ENCODE assay signal across 19 cellular contexts in genomic region chr4:92012899-92013867, GRCh38.
A peak's percentile ranks its signal among the peaks of the same experiment; 100 is the strongest.
DNase-seq lines count a peak whose midpoint lies in the region; ATAC-seq and TF ChIP-seq lines count a peak whose summit lies in the region.
"Had no signal": no experiment of that assay in that cellular context is flagged by ENCODE, and none has a peak within 500 bp of the region (broad histone marks: within the 10 kb centered on the region; RNA-seq: fewer than 3 reads in every experiment).

No MANE protein-coding gene starts in this region.

- no peak overlapping the region for H3K9ac ChIP-seq in mucosa of rectum (ENCODE audit: low read depth in 1 of 2, low read length in 2 of 2)

- no peak overlapping the region for H3K4me2 ChIP-seq in OCI-LY7 (ENCODE audit: low read length)

- H2AFZ ChIP-seq in OCI-LY7 (ENCODE audit: low read length) = no peak overlapping the region

- H3K9me3 Mint-ChIP-seq in HFFc6 = peaks cover 10% of the 10 kb centered on the region; the same call in 1 of the 2 replicates

- H4K20me1 ChIP-seq in OCI-LY7 (ENCODE audit: insufficient read depth, low read length) = no peaks in the 10 kb centered on the region

- TF ChIP-seq CTCF in GM10248 (IDR thresholded peaks at IDR 0.05; ENCODE audit: control extremely low read depth, extremely low read depth, low read depth, missing control alignments) (peak; percentile 4), OCI-LY7 (conservative IDR thresholded peaks at IDR 0.05; ENCODE audit: low read length) (0 out of 2 replicates have a peak, but pooled peaks have one; percentile 21), epithelial cell of proximal tubule (conservative IDR thresholded peaks at IDR 0.05; ENCODE audit: low read depth, low read length) (peak; percentile 26), HFFc6 (IDR thresholded peaks at IDR 0.05) (no peak)

- no peaks in the 10 kb centered on the region for H3K9me2 ChIP-seq in OCI-LY7 (ENCODE audit: insufficient read depth, low read length)

- no TSS peak for BruUV-seq in OCI-LY7 (replicated peaks; lab: Mats Ljungman, UMichigan)

- no peaks in the 10 kb centered on the region for H3K4me1 Mint-ChIP-seq in HFFc6 (ENCODE audit: low read depth)
- H3K4me1 Mint-ChIP-seq: activated naive CD8-positive, alpha-beta T cell treated with anti-CD3 and anti-CD28 coated beads for 36 hours had no signal

- no peak for ATAC-seq in HG02571 (IDR thresholded peaks at IDR 0.05; ENCODE audit: unreplicated experiment)
- ATAC-seq: heart left ventricle had no signal

- POLR2A ChIA-PET in GM10248 (lab: Yijun Ruan, JAX) = no interaction called here
- POLR2A ChIA-PET in OCI-LY7 (lab: Charles Lee) = no interaction called here

- DNase-seq in GM10248 (ENCODE audit: extremely low spot score) (no peak), OCI-LY7 (ENCODE audit: low spot score) (no peak), epithelial cell of proximal tubule (ENCODE audit: low read depth) (no peak), DMS53 (lab: John Stamatoyannopoulos, UW) (no peak), HFFc6 (no peak), T-helper 9 cell (no peak)
- DNase-seq: activated CD4-positive, alpha-beta T cell treated with anti-CD3 and anti-CD28 coated beads for 4 hours; activated naive CD8-positive, alpha-beta T cell treated with anti-CD3 and anti-CD28 coated beads for 36 hours; central memory CD4-positive, alpha-beta T cell; heart left ventricle; NCI-H1105; NCI-H2171 treated with DMSO at 0.1 percent for 48 hours; SIG-M5; sigmoid colon; stimulated activated CD4-positive, alpha-beta T cell treated with anti-CD3 and anti-CD28 coated beads, Interleukin-4, amount 100 ng/mL, for 1 hour had no signal

- H3K36me3 Mint-ChIP-seq in HFFc6 (ENCODE audit: low read depth) = no peaks in the 10 kb centered on the region
- H3K36me3 Mint-ChIP-seq: activated naive CD8-positive, alpha-beta T cell treated with anti-CD3 and anti-CD28 coated beads for 36 hours had no signal

- H3K27me3 ChIP-seq in mucosa of rectum (ENCODE audit: control insufficient read depth in 2 of 2, insufficient read depth in 2 of 2, low read length in 2 of 2) = no peaks in the 10 kb centered on the region
- H3K27me3 ChIP-seq: heart left ventricle, sigmoid colon had no signal

- H3K27me3 Mint-ChIP-seq in HFFc6 (ENCODE audit: insufficient read depth) = no peaks in the 10 kb centered on the region
- H3K27me3 Mint-ChIP-seq: activated naive CD8-positive, alpha-beta T cell treated with anti-CD3 and anti-CD28 coated beads for 36 hours had no signal

- no peaks in the 10 kb centered on the region for H3K4me1 ChIP-seq in OCI-LY7 (ENCODE audit: insufficient read depth, low read length, poor library complexity, severe bottlenecking)
- peaks cover 2 to 12% of the 10 kb centered on the region in 2 donors for H3K4me1 ChIP-seq in mucosa of rectum (ENCODE audit: control insufficient read depth in 2 of 2, insufficient read depth in 2 of 2, low read length in 2 of 2)
- H3K4me1 ChIP-seq: sigmoid colon had no signal

- H3K4me3 ChIP-seq in OCI-LY7 (ENCODE audit: low read depth, low read length, poor library complexity, severe bottlenecking) (no peak overlapping the region), epithelial cell of proximal tubule (ENCODE audit: low read depth, low read length) (no peak overlapping the region), mucosa of rectum (ENCODE audit: low read length in 2 of 2) (peak overlapping the region; percentile 22 to 37)
- H3K4me3 ChIP-seq: heart left ventricle, sigmoid colon, thoracic aorta had no signal

- H3K36me3 ChIP-seq in OCI-LY7 (ENCODE audit: insufficient read depth, low read length) = no peaks in the 10 kb centered on the region
- no peaks in the 10 kb centered on the region for H3K36me3 ChIP-seq in mucosa of rectum (ENCODE audit: control insufficient read depth in 2 of 2, insufficient read depth in 2 of 2, low read length in 2 of 2)
- H3K36me3 ChIP-seq: heart left ventricle, sigmoid colon, thoracic aorta had no signal

- no peak overlapping the region for H3K27ac ChIP-seq in OCI-LY7 (ENCODE audit: low read depth, low read length, poor library complexity, severe bottlenecking)
- H3K27ac ChIP-seq in mucosa of rectum (ENCODE audit: low read depth in 2 of 2, low read length in 2 of 2) = peak overlapping the region in 1 of 2 donors; percentile 17
- H3K27ac ChIP-seq: epithelial cell of prostate, heart left ventricle, sigmoid colon, thoracic aorta had no signal

- H3K79me2 ChIP-seq in OCI-LY7 (ENCODE audit: insufficient read depth, low read depth, low read length) = no peaks in the 10 kb centered on the region

- no peak overlapping the region for H3K4me3 Mint-ChIP-seq in HFFc6
- H3K4me3 Mint-ChIP-seq: activated naive CD8-positive, alpha-beta T cell treated with anti-CD3 and anti-CD28 coated beads for 36 hours had no signal

- CTCF ChIA-PET in GM10248 (lab: Yijun Ruan, JAX) (interaction anchor here (1.4 kb wide), 1 partner anchor 22 kb away, joined by 3 read pairs; no protein-coding TSS in a partner anchor), OCI-LY7 (lab: Charles Lee; ENCODE audit: unreplicated experiment) (no interaction called here)

- H3K27ac Mint-ChIP-seq in HFFc6 = no peak overlapping the region
- H3K27ac Mint-ChIP-seq: activated naive CD8-positive, alpha-beta T cell treated with anti-CD3 and anti-CD28 coated beads for 36 hours had no signal

- H3K9me3 ChIP-seq in OCI-LY7 (ENCODE audit: low read length) (no peaks in the 10 kb centered on the region), mucosa of rectum (ENCODE audit: control insufficient read depth in 2 of 2, low read length in 2 of 2) (no peaks in the 10 kb centered on the region)
- H3K9me3 ChIP-seq: heart left ventricle, sigmoid colon, thoracic aorta had no signal

- intact Hi-C loops in OCI-LY7 (cut with micrococcal nuclease; ENCODE audit: unreplicated experiment) = no loop called here

Comparison
In these comparisons a context has a peak if more than half of its experiments do, and no peak if none do; other contexts are left out.
1. H3K4me3 ChIP-seq: peak in mucosa of rectum (2 of 2); none in OCI-LY7 (single experiment) and epithelial cell of proximal tubule (single experiment).